Comparison of ENCODE assay signal across 11 cellular contexts in the genomic region with DNA sequence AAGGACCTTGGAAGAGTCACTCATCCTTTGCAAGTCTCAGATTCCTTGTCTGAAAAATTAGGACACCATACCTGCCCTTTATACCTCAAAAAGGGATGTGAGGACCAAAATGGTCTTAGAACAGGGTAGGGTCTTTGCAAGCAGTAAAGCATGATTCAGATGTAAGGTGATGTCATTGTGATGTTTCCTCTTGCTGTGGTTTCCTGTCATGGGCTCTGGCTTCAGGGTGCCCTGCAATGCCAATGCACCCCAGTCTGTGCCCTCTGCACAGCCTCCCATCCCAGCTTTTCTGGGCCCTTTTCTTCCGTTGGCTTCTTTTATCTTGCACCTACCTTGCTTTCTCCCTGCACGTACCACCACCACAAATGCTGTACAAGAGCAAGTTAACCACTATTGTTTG.
DNase-seq lines count a peak whose midpoint lies in the region; ATAC-seq and TF ChIP-seq lines count a peak whose summit lies in the region.
"Had no signal": no experiment of that assay in that cellular context is flagged by ENCODE, and none has a peak within 500 bp of the region (broad histone marks: within the 10 kb centered on the region; RNA-seq: fewer than 3 reads in every experiment).

No MANE protein-coding gene starts in this region.

- H3K27me3 Mint-ChIP-seq in activated T-cell treated with anti-CD3 and anti-CD28 coated beads, Interleukin-2, amount 50 U/mL, for 72 hours (ENCODE audit: low read depth): no peaks in the 10 kb centered on the region

- H3K9me3 Mint-ChIP-seq in activated T-cell treated with anti-CD3 and anti-CD28 coated beads, Interleukin-2, amount 50 U/mL, for 72 hours: no peaks in the 10 kb centered on the region

- H3K79me2 ChIP-seq in ACC112 (ENCODE audit: control insufficient read depth, insufficient read depth, low read length, unreplicated experiment): no peaks in the 10 kb centered on the region

- no peak for TF ChIP-seq CTCF in lower lobe of right lung (IDR thresholded peaks at IDR 0.05)

- peak overlapping the region in 1 of 2 donors; percentile 41 for H3K4me3 Mint-ChIP-seq in activated T-cell treated with anti-CD3 and anti-CD28 coated beads, Interleukin-2, amount 50 U/mL, for 72 hours

- H3K36me3 Mint-ChIP-seq in activated T-cell treated with anti-CD3 and anti-CD28 coated beads, Interleukin-2, amount 50 U/mL, for 72 hours (ENCODE audit: insufficient read depth in 2 of 2): no peaks in the 10 kb centered on the region

- H3K27ac Mint-ChIP-seq in activated T-cell treated with anti-CD3 and anti-CD28 coated beads, Interleukin-2, amount 50 U/mL, for 72 hours: peak overlapping the region; percentile 68

- H2AFZ ChIP-seq in ACC112 (ENCODE audit: low read length, unreplicated experiment): no peak overlapping the region

- ATAC-seq in activated T-cell treated with anti-CD3 and anti-CD28 coated beads, Interleukin-2, amount 50 U/mL, for 72 hours (replicated peaks in 1 of 2): peak; percentile 97 to 99
- ATAC-seq in lower lobe of right lung (peak; percentile 26 to 37), HG02938 (IDR thresholded peaks at IDR 0.05; ENCODE audit: unreplicated experiment) (no peak)

- H3K36me3 ChIP-seq in ACC112 (ENCODE audit: insufficient read depth, low read length) (peaks cover 5% of the 10 kb centered on the region; the same call in 1 of the 2 replicates), lower lobe of right lung (peaks cover 88% of the 10 kb centered on the region)

- peak overlapping the region; percentile 38; the same call in 1 of the 2 replicates for H3K27ac ChIP-seq in ACC112 (ENCODE audit: low read depth, low read length)
- no peak overlapping the region for H3K27ac ChIP-seq in lower lobe of right lung
- H3K27ac ChIP-seq: C4-2B had no signal

- no peak overlapping the region for H3K4me3 ChIP-seq in ACC112 (ENCODE audit: low read depth, low read length)
- no peak overlapping the region for H3K4me3 ChIP-seq in lower lobe of right lung

- H3K4me1 ChIP-seq in ACC112 (ENCODE audit: control insufficient read depth, insufficient read depth, low read length, unreplicated experiment): peaks cover 22% of the 10 kb centered on the region
- peaks cover 42% of the 10 kb centered on the region for H3K4me1 ChIP-seq in lower lobe of right lung

- no peaks in the 10 kb centered on the region for H3K9me3 ChIP-seq in lower lobe of right lung

- intact Hi-C loops in lower lobe of right lung (cut with DNase I): no loop called here

- DNase-seq in Daoy (ENCODE audit: low read depth) (peak; percentile 33), lower lobe of right lung (no peak), amygdala (lab: John Stamatoyannopoulos, UW) (no peak), superior temporal gyrus (ENCODE audit: extremely low spot score) (no peak), GDM1 (lab: John Stamatoyannopoulos, UW) (no peak)
- DNase-seq in activated T-cell treated with anti-CD3 and anti-CD28 coated beads, Interleukin-2, amount 50 U/mL, for 72 hours: peak; percentile 18 to 22
- DNase-seq: Kasumi-1, NCI-H2081 had no signal

- H3K4me1 Mint-ChIP-seq in activated T-cell treated with anti-CD3 and anti-CD28 coated beads, Interleukin-2, amount 50 U/mL, for 72 hours (ENCODE audit: low read depth): peaks cover 17% of the 10 kb centered on the region

- H3K27me3 ChIP-seq in ACC112 (ENCODE audit: insufficient read depth, low read length) (no peaks in the 10 kb centered on the region), lower lobe of right lung (ENCODE audit: low read depth) (no peaks in the 10 kb centered on the region)

Comparison
In these comparisons a context has a peak if more than half of its experiments do, and no peak if none do; other contexts are left out.
1. DNase-seq: peak in Daoy (single experiment) and activated T-cell treated with anti-CD3 and anti-CD28 coated beads, Interleukin-2, amount 50 U/mL, for 72 hours (2 of 2); none in lower lobe of right lung (single experiment), amygdala (0 of 56), superior temporal gyrus (single experiment) and GDM1 (single experiment).